Comparison of ENCODE assay signal across 8 cellular contexts in genomic region chr10:12264204-12264908, GRCh38.
DNase-seq lines count a peak whose midpoint lies in the region; ATAC-seq and TF ChIP-seq lines count a peak whose summit lies in the region.

No MANE protein-coding gene starts in this region.

- no peaks in the 10 kb centered on the region for H3K36me3 ChIP-seq in CD8-positive, alpha-beta memory T cell (ENCODE audit: insufficient read depth, low read length)
- no peaks in the 10 kb centered on the region for H3K36me3 ChIP-seq in mucosa of descending colon (ENCODE audit: low read depth)

- no peaks in the 10 kb centered on the region for H3K9me3 Mint-ChIP-seq in CD8-positive, alpha-beta memory T cell
- H3K9me3 Mint-ChIP-seq in endothelial cell (ENCODE audit: unreplicated experiment) = no peaks in the 10 kb centered on the region

- peak overlapping the region in 4 of 8 donors; percentile 33 to 87 (median 76) for H3K27ac Mint-ChIP-seq in CD8-positive, alpha-beta memory T cell
- no peak overlapping the region for H3K27ac Mint-ChIP-seq in endothelial cell (ENCODE audit: unreplicated experiment)

- TF ChIP-seq CTCF in endothelial cell (IDR thresholded peaks at IDR 0.05; ENCODE audit: unreplicated experiment) = peak; percentile 41
- TF ChIP-seq CTCF in mucosa of descending colon (IDR thresholded peaks at IDR 0.05) = peak; percentile 68

- ATAC-seq in GM19455 (IDR thresholded peaks at IDR 0.05; ENCODE audit: unreplicated experiment) (peak; percentile 88), HG03571 (IDR thresholded peaks at IDR 0.05; ENCODE audit: unreplicated experiment) (peak; percentile 80), mucosa of descending colon (peak; percentile 89)

- H3K4me3 Mint-ChIP-seq in CD8-positive, alpha-beta memory T cell = peak overlapping the region; percentile 34 to 79 (median 75)
- H3K4me3 Mint-ChIP-seq in endothelial cell (ENCODE audit: unreplicated experiment) = peak overlapping the region; percentile 38

- H3K9me3 ChIP-seq in CD8-positive, alpha-beta memory T cell (ENCODE audit: low read length) = no peaks in the 10 kb centered on the region
- H3K9me3 ChIP-seq in mucosa of descending colon = no peaks in the 10 kb centered on the region

- DNase-seq in CD8-positive, alpha-beta memory T cell = peak; percentile 42 to 73 (median 49)
- DNase-seq in NCI-H82 treated with DMSO at 0.1 percent for 48 hours (lab: John Stamatoyannopoulos, UW; ENCODE audit: unreplicated experiment) = peak; percentile 38
- DNase-seq in activated CD8-positive, alpha-beta memory T cell treated with anti-CD3 and anti-CD28 coated beads, Interleukin-2, amount 50 U/mL, for 24 hours (ENCODE audit: extremely low read depth) = peak; percentile 21
- DNase-seq in endothelial cell (ENCODE audit: low spot score) = peak; percentile 80
- peak; percentile 87 to 91 (median 89) for DNase-seq in mucosa of descending colon
- peak; percentile 47 to 69 for DNase-seq in stimulated activated CD8-positive, alpha-beta memory T cell treated with anti-CD3 and anti-CD28 coated beads, Interleukin-2, amount 100 ng/mL, for 48 hours (ENCODE audit: low read depth in 2 of 2)

- POLR2A ChIA-PET in CD8-positive, alpha-beta memory T cell (lab: Charles Lee) = no interaction called here

- H3K27me3 Mint-ChIP-seq in CD8-positive, alpha-beta memory T cell = no peaks in the 10 kb centered on the region
- H3K27me3 Mint-ChIP-seq in endothelial cell (ENCODE audit: unreplicated experiment) = no peaks in the 10 kb centered on the region

- intact Hi-C loops in mucosa of descending colon (cut with DNase I, micrococcal nuclease) = loop anchor here (5.0 to 10.0 kb wide), 3 partner anchors 390 to 448 kb away; no protein-coding TSS in a partner anchor

- H3K4me1 ChIP-seq in CD8-positive, alpha-beta memory T cell (ENCODE audit: insufficient read depth, low read length) = no peaks in the 10 kb centered on the region
- H3K4me1 ChIP-seq in mucosa of descending colon (ENCODE audit: low read depth) = peaks cover 14% of the 10 kb centered on the region

- no peaks in the 10 kb centered on the region for H3K27me3 ChIP-seq in CD8-positive, alpha-beta memory T cell (ENCODE audit: insufficient read depth, low read length, poor library complexity, severe bottlenecking)

- CTCF ChIA-PET in CD8-positive, alpha-beta memory T cell (lab: Charles Lee) = interaction anchor here (0.7 to 5.9 kb wide), 11 partner anchors 10 to 445 kb away, joined by 3 to 68 read pairs (median 6); no protein-coding TSS in a partner anchor

- peak overlapping the region; percentile 20 for H3K4me3 ChIP-seq in CD8-positive, alpha-beta memory T cell (ENCODE audit: low read length)
- H3K4me3 ChIP-seq in mucosa of descending colon = no peak overlapping the region

- no peak overlapping the region for H3K27ac ChIP-seq in CD8-positive, alpha-beta memory T cell (ENCODE audit: low read depth, low read length)

- peaks cover 13 to 29% (median 28%) of the 10 kb centered on the region in 3 donors for H3K4me1 Mint-ChIP-seq in CD8-positive, alpha-beta memory T cell
- H3K4me1 Mint-ChIP-seq in endothelial cell (ENCODE audit: unreplicated experiment) = no peaks in the 10 kb centered on the region

- H3K36me3 Mint-ChIP-seq in CD8-positive, alpha-beta memory T cell = no peaks in the 10 kb centered on the region
- H3K36me3 Mint-ChIP-seq in endothelial cell (ENCODE audit: low read depth, unreplicated experiment) = no peaks in the 10 kb centered on the region

Comparison
In these comparisons a context has a peak if more than half of its experiments do, and no peak if none do; other contexts are left out.
1. DNase-seq: peak in every context shown above with its lines; median percentile 89 in mucosa of descending colon; 80 in endothelial cell; 58 in stimulated activated CD8-positive, alpha-beta memory T cell treated with anti-CD3 and anti-CD28 coated beads, Interleukin-2, amount 100 ng/mL, for 48 hours; 49 in CD8-positive, alpha-beta memory T cell; 38 in NCI-H82 treated with DMSO at 0.1 percent for 48 hours; 21 in activated CD8-positive, alpha-beta memory T cell treated with anti-CD3 and anti-CD28 coated beads, Interleukin-2, amount 50 U/mL, for 24 hours.